12 cellular contexts compared by ENCODE assay signal in genomic region chr20:62374431-62375152, GRCh38. TPM values are rescaled to one million over a fixed set of nuclear protein-coding genes. Genes with fewer than 3 reads are reported as not detected.
DNase-seq lines count a peak whose midpoint lies in the region; ATAC-seq and TF ChIP-seq lines count a peak whose summit lies in the region.
"Had no signal": no experiment of that assay in that cellular context is flagged by ENCODE, and none has a peak within 500 bp of the region (broad histone marks: within the 10 kb centered on the region; RNA-seq: fewer than 3 reads in every experiment).

No MANE protein-coding gene starts in this region.

- H3K4me1 ChIP-seq in HEK293 (ENCODE audit: control insufficient read depth, insufficient read depth, low read length) (peaks cover 12% of the 10 kb centered on the region), SJSA1 (replicated peaks) (peaks cover 71% of the 10 kb centered on the region), iPS-15b (ENCODE audit: control insufficient read depth, insufficient read depth, low read length) (peaks cover 7% of the 10 kb centered on the region), stomach smooth muscle (ENCODE audit: control insufficient read depth, insufficient read depth, low read length) (peaks cover 91% of the 10 kb centered on the region)

- no peak overlapping the region for H3K27ac ChIP-seq in HEK293 (ENCODE audit: extremely low read depth, low read depth, low read length)
- H3K27ac ChIP-seq in SJSA1: peak overlapping the region; percentile 64
- H3K27ac ChIP-seq in stomach smooth muscle (ENCODE audit: low read length): peak overlapping the region; percentile 95

- H3K9me3 ChIP-seq in HEK293 (ENCODE audit: control insufficient read depth, insufficient read depth, low read depth, low read length) (no peaks in the 10 kb centered on the region), SJSA1 (replicated peaks) (no peaks in the 10 kb centered on the region), iPS-15b (ENCODE audit: control insufficient read depth, insufficient read depth, low read length) (no peaks in the 10 kb centered on the region), stomach smooth muscle (ENCODE audit: control insufficient read depth in 2 of 2, low read length in 2 of 2) (no peaks in the 10 kb centered on the region)

- CTCF ChIA-PET in HEK293 (lab: Yijun Ruan, JAX): interaction anchor here (0.7 kb wide), 1 partner anchor 8 kb away, joined by 5 read pairs; no protein-coding TSS in a partner anchor

- H3K27me3 ChIP-seq in SJSA1 (replicated peaks) (no peaks in the 10 kb centered on the region), iPS-15b (ENCODE audit: control insufficient read depth, insufficient read depth, low read length) (no peaks in the 10 kb centered on the region), stomach smooth muscle (ENCODE audit: control insufficient read depth in 1 of 2, insufficient read depth in 2 of 2, low read length in 2 of 2) (no peaks in the 10 kb centered on the region)

- H3K4me3 ChIP-seq in HEK293 (ENCODE audit: low read depth, low read length) (no peak overlapping the region), SJSA1 (no peak overlapping the region), iPS-15b (ENCODE audit: low read depth, low read length) (no peak overlapping the region), stomach smooth muscle (ENCODE audit: low read length in 2 of 2) (peak overlapping the region in 1 of 2 donors; percentile 32)

- DNase-seq in SJSA1 (ENCODE audit: low read depth in 1 of 2, low spot score in 2 of 2): peak; percentile 79 to 84
- DNase-seq: activated CD4-positive, alpha-beta T cell treated with anti-CD3 and anti-CD28 coated beads, Interleukin-2, amount 50 U/mL, for 48 hours; activated naive CD4-positive, alpha-beta T cell treated with anti-CD3 and anti-CD28 coated beads for 36 hours; NCI-H526; stimulated activated CD4-positive, alpha-beta T cell treated with anti-CD3 and anti-CD28 coated beads, Interleukin-15, amount 100 ng/mL, for 24 hours had no signal

- TF ChIP-seq CTCF in HEK293 (tag by site-specific recombination; IDR thresholded peaks at IDR 0.05): peak; percentile 32; the same call in 1 of the 2 replicates

- H3K9ac ChIP-seq in iPS-15b (ENCODE audit: low read depth, low read length): peak overlapping the region; percentile 47
- H3K9ac ChIP-seq in stomach smooth muscle (ENCODE audit: low read length in 2 of 2): peak overlapping the region in 1 of 2 donors; percentile 39

- no peak for ATAC-seq in HG02852 (IDR thresholded peaks at IDR 0.05; ENCODE audit: unreplicated experiment)
- no peak for ATAC-seq in GM19328 (IDR thresholded peaks at IDR 0.05; ENCODE audit: unreplicated experiment)
- ATAC-seq in HG02840 (IDR thresholded peaks at IDR 0.05; ENCODE audit: low FRiP score, unreplicated experiment): no peak

- POLR2A ChIA-PET in HEK293 (lab: Yijun Ruan, JAX): interaction anchor here (1.5 kb wide), 1 partner anchor 13 kb away, joined by 5 read pairs; the partner anchor contains the start of gene RPS21

- no peaks in the 10 kb centered on the region for H3K36me3 ChIP-seq in HEK293 (ENCODE audit: control insufficient read depth in 2 of 2, insufficient read depth in 1 of 2, low read length in 2 of 2)
- peaks cover 8% of the 10 kb centered on the region; the same call in 1 of the 2 replicates for H3K36me3 ChIP-seq in SJSA1
- no peaks in the 10 kb centered on the region for H3K36me3 ChIP-seq in iPS-15b (ENCODE audit: control insufficient read depth, insufficient read depth, low read length)
- no peaks in the 10 kb centered on the region for H3K36me3 ChIP-seq in stomach smooth muscle (ENCODE audit: control insufficient read depth in 2 of 2, insufficient read depth in 2 of 2, low read length in 2 of 2)

TF ChIP-seq in HEK293, 187 proteins besides CTCF, POLR2A, EP300 and RAD21 (continues in another document):
- TF ChIP-seq YY1 (tag by site-specific recombination; IDR thresholded peaks at IDR 0.05) (no peak), ZNF449 (tag by site-specific recombination; IDR thresholded peaks at IDR 0.05) (0 out of 2 replicates have a peak, but pooled peaks have one; percentile 56), ZBTB10 (tag by site-specific recombination; IDR thresholded peaks at IDR 0.05) (no peak), ZNF843 (tag by site-specific recombination; IDR thresholded peaks at IDR 0.05) (no peak), ZNF366 (tag by site-specific recombination; conservative IDR thresholded peaks at IDR 0.05) (no peak), ZBTB48 (tag by site-specific recombination; IDR thresholded peaks at IDR 0.05) (peak; percentile 78), ZBTB44 (tag by site-specific recombination; IDR thresholded peaks at IDR 0.05) (no peak), ZNF585B (tag by site-specific recombination; IDR thresholded peaks at IDR 0.05) (no peak), ZNF148 (tag by site-specific recombination; IDR thresholded peaks at IDR 0.05; ENCODE audit: borderline replicate concordance) (no peak)

RNA-seq across cellular contexts. Expression of gene LAMA5, which starts 7.5 kb away (rescaled TPM):
- total RNA-seq in SJSA1 (2014; rRNA removed; shearing (Covaris generic)): 3.2 and 3.6 TPM in 2 replicates

RNA-seq across cellular contexts. Expression of gene RPS21, which starts 12.3 kb away (rescaled TPM):
- total RNA-seq in SJSA1 (2014; rRNA removed; shearing (Covaris generic)): 1,057 and 1,367 TPM in 2 replicates

RNA-seq across cellular contexts. Expression of gene CABLES2, which starts 32.5 kb away (rescaled TPM):
- 6.9 and 14.9 TPM in 2 replicates for total RNA-seq in SJSA1 (2014; rRNA removed; shearing (Covaris generic))

RNA-seq across cellular contexts. Expression of gene RBBP8NL, which starts 52.7 kb away (rescaled TPM):
- not detected in 2 replicates for total RNA-seq in SJSA1 (2014; rRNA removed; shearing (Covaris generic))
- total RNA-seq: activated naive CD4-positive, alpha-beta T cell treated with anti-CD3 and anti-CD28 coated beads for 36 hours; cerebellum had no signal
